ENCODE assay signal across 15 cellular contexts in the genomic region with DNA sequence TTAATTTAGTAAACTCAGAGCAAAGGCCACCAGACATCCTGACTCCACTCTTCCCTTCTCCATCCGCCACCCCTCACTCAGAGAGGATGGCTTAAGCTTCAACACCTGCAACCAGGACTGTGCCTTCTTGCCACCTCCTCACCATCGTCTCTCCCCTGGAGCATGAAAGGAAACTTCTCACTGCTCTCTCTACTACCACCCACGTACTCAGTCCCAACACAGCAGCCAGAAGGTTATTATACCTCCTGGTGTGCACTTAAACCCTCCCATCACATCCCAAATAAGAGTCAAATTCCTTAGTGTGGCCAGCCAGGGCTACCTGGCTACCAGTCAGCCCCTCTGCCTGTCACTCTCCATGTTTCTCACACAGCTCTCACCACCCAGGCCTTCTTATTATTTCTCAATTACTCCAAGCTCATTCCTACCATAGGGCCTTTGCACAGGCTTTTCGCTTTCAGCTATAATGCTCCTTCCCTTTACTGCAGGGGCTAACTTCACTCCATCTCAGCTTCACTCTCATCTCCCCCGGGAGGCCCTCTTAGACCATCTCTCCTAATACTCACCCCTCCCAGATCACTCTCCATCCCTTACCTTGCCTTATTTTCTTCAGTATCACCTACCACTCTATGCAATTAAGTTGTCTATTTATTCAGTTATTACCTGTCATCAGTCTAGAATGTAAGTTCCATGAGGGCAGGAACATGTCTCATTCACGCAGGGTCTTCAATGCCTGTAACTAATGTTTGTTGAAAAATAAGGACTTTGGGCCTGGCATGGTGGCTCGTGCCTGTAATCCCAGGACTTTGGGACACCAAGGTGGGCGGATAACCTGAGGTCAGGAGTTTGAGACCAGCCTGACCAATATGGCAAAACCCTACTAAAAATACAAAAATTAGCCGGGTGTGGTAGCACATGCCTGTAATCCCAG.
DNase-seq lines count a peak whose midpoint lies in the region; ATAC-seq and TF ChIP-seq lines count a peak whose summit lies in the region.
"Had no signal": no experiment of that assay in that cellular context is flagged by ENCODE, and none has a peak within 500 bp of the region (broad histone marks: within the 10 kb centered on the region; RNA-seq: fewer than 3 reads in every experiment).

No MANE protein-coding gene starts in this region.

- H3K27ac Mint-ChIP-seq in T-helper 1 cell treated with Interleukin-12 subunit alpha and Interleukin-12 subunit beta and Interleukin-4 antibody, amounts not matched to agents 30 μg/mL and 1 μg/mL, for 36 hours: peak overlapping the region; percentile 58
- peak overlapping the region; percentile 42 for H3K27ac Mint-ChIP-seq in HFFc6

- H3K36me3 ChIP-seq in ascending aorta (no peaks in the 10 kb centered on the region), rectal smooth muscle tissue (ENCODE audit: control insufficient read depth, insufficient read depth, low read length) (no peaks in the 10 kb centered on the region), H7 (replicated peaks; ENCODE audit: control insufficient read depth, insufficient read depth, low read length) (no peaks in the 10 kb centered on the region)
- H3K36me3 ChIP-seq: transverse colon had no signal

- intact Hi-C loops in ascending aorta (cut with DNase I): no loop called here

- H3K9me3 ChIP-seq in ascending aorta: no peaks in the 10 kb centered on the region
- H3K9me3 ChIP-seq: SK-N-SH, transverse colon had no signal

- peaks cover 10% of the 10 kb centered on the region for H3K36me3 Mint-ChIP-seq in T-helper 1 cell treated with Interleukin-12 subunit alpha and Interleukin-12 subunit beta and Interleukin-4 antibody, amounts not matched to agents 30 μg/mL and 1 μg/mL, for 36 hours (ENCODE audit: low read depth)
- H3K36me3 Mint-ChIP-seq in HFFc6 (ENCODE audit: low read depth): no peaks in the 10 kb centered on the region

- H3K4me3 ChIP-seq in ascending aorta (no peak overlapping the region), rectal smooth muscle tissue (ENCODE audit: low read length) (no peak overlapping the region), H7 (ENCODE audit: insufficient read depth, low read depth, low read length) (no peak overlapping the region)
- H3K4me3 ChIP-seq: coronary artery, transverse colon had no signal

- no peaks in the 10 kb centered on the region for H3K9me3 Mint-ChIP-seq in T-helper 1 cell treated with Interleukin-12 subunit alpha and Interleukin-12 subunit beta and Interleukin-4 antibody, amounts not matched to agents 30 μg/mL and 1 μg/mL, for 36 hours
- no peaks in the 10 kb centered on the region for H3K9me3 Mint-ChIP-seq in HFFc6

- H3K4me1 Mint-ChIP-seq in T-helper 1 cell treated with Interleukin-12 subunit alpha and Interleukin-12 subunit beta and Interleukin-4 antibody, amounts not matched to agents 30 μg/mL and 1 μg/mL, for 36 hours (ENCODE audit: low read depth): peaks cover 57% of the 10 kb centered on the region
- peaks cover 49% of the 10 kb centered on the region for H3K4me1 Mint-ChIP-seq in HFFc6 (ENCODE audit: low read depth)

- no peaks in the 10 kb centered on the region for H3K27me3 ChIP-seq in ascending aorta
- H3K27me3 ChIP-seq in rectal smooth muscle tissue (ENCODE audit: control insufficient read depth, insufficient read depth, low read length): no peaks in the 10 kb centered on the region
- H3K27me3 ChIP-seq in H7 (ENCODE audit: control insufficient read depth, insufficient read depth, low read length): no peaks in the 10 kb centered on the region
- H3K27me3 ChIP-seq: transverse colon had no signal

- ATAC-seq in GM21528 (IDR thresholded peaks at IDR 0.05; ENCODE audit: low FRiP score, unreplicated experiment): no peak

- no peak overlapping the region for H3K4me3 Mint-ChIP-seq in T-helper 1 cell treated with Interleukin-12 subunit alpha and Interleukin-12 subunit beta and Interleukin-4 antibody, amounts not matched to agents 30 μg/mL and 1 μg/mL, for 36 hours
- no peak overlapping the region for H3K4me3 Mint-ChIP-seq in HFFc6

- no peaks in the 10 kb centered on the region for H3K27me3 Mint-ChIP-seq in T-helper 1 cell treated with Interleukin-12 subunit alpha and Interleukin-12 subunit beta and Interleukin-4 antibody, amounts not matched to agents 30 μg/mL and 1 μg/mL, for 36 hours (ENCODE audit: low read depth)
- H3K27me3 Mint-ChIP-seq in HFFc6 (ENCODE audit: insufficient read depth): no peaks in the 10 kb centered on the region; the same call in 1 of the 2 replicates

- TF ChIP-seq CTCF in HFFc6 (IDR thresholded peaks at IDR 0.05): no peak
- TF ChIP-seq CTCF in ascending aorta (IDR thresholded peaks at IDR 0.05): no peak

- H3K27ac ChIP-seq in ascending aorta: peak overlapping the region; percentile 98 to 99
- peak overlapping the region; percentile 7 for H3K27ac ChIP-seq in rectal smooth muscle tissue (ENCODE audit: low read depth, low read length)
- H3K27ac ChIP-seq: 22Rv1 had no signal

- DNase-seq in T-helper 1 cell (no peak), HFFc6 (no peak), ascending aorta (ENCODE audit: low spot score in 2 of 2) (no peak), H7 (no peak), DMS153 treated with DMSO at 0.1 percent for 48 hours (lab: John Stamatoyannopoulos, UW; ENCODE audit: unreplicated experiment) (no peak)
- DNase-seq: activated CD8-positive, alpha-beta memory T cell treated with anti-CD3 and anti-CD28 coated beads, Interleukin-2, amount 50 U/mL, for 4 hours; NCI-H345; OCI-M1; SK-N-SH; transverse colon had no signal

- H3K4me1 ChIP-seq in ascending aorta (peaks cover 16 to 19% of the 10 kb centered on the region in 2 donors), rectal smooth muscle tissue (ENCODE audit: control insufficient read depth, insufficient read depth, low read length) (peaks cover 22% of the 10 kb centered on the region)

- H3K9ac ChIP-seq in rectal smooth muscle tissue (ENCODE audit: low read length): no peak overlapping the region
- H3K9ac ChIP-seq: SK-N-SH had no signal
